ENCODE assay signal across 1 cellular context in the genomic region with DNA sequence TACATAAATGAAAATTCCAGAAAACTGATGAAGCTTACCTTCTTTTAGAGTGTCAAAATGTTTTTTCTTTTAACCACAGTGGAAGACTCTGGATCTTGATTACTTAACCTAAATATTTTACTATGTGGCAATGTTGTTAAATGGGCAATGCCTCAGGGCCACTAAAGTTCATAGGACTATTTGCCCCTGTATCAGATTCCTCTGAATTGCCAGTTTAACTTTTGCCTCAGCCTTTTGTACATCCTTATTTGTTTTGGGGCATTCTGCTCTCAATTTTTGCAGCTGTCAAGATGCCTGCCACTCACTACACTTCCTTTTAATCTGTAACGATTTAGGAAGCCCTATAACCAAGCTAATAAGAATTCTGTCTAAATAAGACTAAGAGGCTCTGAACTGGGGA.
TF ChIP-seq lines count a peak whose summit lies in the region.

No MANE protein-coding gene starts in this region.

TF ChIP-seq in HepG2, 621 proteins besides CTCF, POLR2A, EP300 and RAD21 (continued from another document and continues in another):
- 0 out of 2 replicates have a peak, but pooled peaks have one; percentile 23 for TF ChIP-seq ZNF644 (CRISPR knock-in tag; IDR thresholded peaks at IDR 0.05; ENCODE audit: low read depth)
- no peak for TF ChIP-seq SOX6 (IDR thresholded peaks at IDR 0.05)
- TF ChIP-seq SOX6 (CRISPR knock-in tag; IDR thresholded peaks at IDR 0.05): peak; percentile 75
- peak; percentile 98 for TF ChIP-seq RORA (CRISPR knock-in tag; IDR thresholded peaks at IDR 0.05)
- 0 out of 2 replicates have a peak, but pooled peaks have one; percentile 20 for TF ChIP-seq SOX13 (IDR thresholded peaks at IDR 0.05)
- TF ChIP-seq SOX13 (CRISPR knock-in tag; conservative IDR thresholded peaks at IDR 0.05 in 1 of 2, IDR thresholded peaks at IDR 0.05 in 1 of 2): peak in 1 of 2 experiments; percentile 69; a peak in 2 of 4 replicates
- TF ChIP-seq REST (IDR thresholded peaks at IDR 0.05; ENCODE audit: borderline replicate concordance in 1 of 2, low read depth in 1 of 2, low read length in 2 of 2): no peak
- TF ChIP-seq HIC2 (CRISPR knock-in tag; IDR thresholded peaks at IDR 0.05; ENCODE audit: low read depth): peak; percentile 49; the same call in 1 of the 2 replicates
- TF ChIP-seq SALL1 (CRISPR knock-in tag; IDR thresholded peaks at IDR 0.05): no peak
- TF ChIP-seq NR2F1 (CRISPR knock-in tag; IDR thresholded peaks at IDR 0.05): peak in 1 of 2 experiments; percentile 38; a peak in 1 of 4 replicates
- peak; percentile 40; the same call in 1 of the 2 replicates for TF ChIP-seq NR2F6 (IDR thresholded peaks at IDR 0.05)
- TF ChIP-seq NR2F6 (CRISPR knock-in tag; IDR thresholded peaks at IDR 0.05): 0 out of 2 replicates have a peak, but pooled peaks have one; percentile 22
- TF ChIP-seq, protein P1, sequence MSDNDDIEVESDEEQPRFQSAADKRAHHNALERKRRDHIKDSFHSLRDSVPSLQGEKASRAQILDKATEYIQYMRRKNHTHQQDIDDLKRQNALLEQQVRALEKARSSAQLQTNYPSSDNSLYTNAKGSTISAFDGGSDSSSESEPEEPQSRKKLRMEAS (IDR thresholded peaks at IDR 0.05): 0 out of 2 replicates have a peak, but pooled peaks have one; percentile 24
- TF ChIP-seq ZNF337 (CRISPR knock-in tag; IDR thresholded peaks at IDR 0.05; ENCODE audit: borderline replicate concordance, low read depth): 0 out of 2 replicates have a peak, but pooled peaks have one; percentile 52
- no peak for TF ChIP-seq ZBTB37 (CRISPR knock-in tag; IDR thresholded peaks at IDR 0.05)
- no peak for TF ChIP-seq ZBTB38 (CRISPR knock-in tag; IDR thresholded peaks at IDR 0.05)
- TF ChIP-seq, protein P2, sequence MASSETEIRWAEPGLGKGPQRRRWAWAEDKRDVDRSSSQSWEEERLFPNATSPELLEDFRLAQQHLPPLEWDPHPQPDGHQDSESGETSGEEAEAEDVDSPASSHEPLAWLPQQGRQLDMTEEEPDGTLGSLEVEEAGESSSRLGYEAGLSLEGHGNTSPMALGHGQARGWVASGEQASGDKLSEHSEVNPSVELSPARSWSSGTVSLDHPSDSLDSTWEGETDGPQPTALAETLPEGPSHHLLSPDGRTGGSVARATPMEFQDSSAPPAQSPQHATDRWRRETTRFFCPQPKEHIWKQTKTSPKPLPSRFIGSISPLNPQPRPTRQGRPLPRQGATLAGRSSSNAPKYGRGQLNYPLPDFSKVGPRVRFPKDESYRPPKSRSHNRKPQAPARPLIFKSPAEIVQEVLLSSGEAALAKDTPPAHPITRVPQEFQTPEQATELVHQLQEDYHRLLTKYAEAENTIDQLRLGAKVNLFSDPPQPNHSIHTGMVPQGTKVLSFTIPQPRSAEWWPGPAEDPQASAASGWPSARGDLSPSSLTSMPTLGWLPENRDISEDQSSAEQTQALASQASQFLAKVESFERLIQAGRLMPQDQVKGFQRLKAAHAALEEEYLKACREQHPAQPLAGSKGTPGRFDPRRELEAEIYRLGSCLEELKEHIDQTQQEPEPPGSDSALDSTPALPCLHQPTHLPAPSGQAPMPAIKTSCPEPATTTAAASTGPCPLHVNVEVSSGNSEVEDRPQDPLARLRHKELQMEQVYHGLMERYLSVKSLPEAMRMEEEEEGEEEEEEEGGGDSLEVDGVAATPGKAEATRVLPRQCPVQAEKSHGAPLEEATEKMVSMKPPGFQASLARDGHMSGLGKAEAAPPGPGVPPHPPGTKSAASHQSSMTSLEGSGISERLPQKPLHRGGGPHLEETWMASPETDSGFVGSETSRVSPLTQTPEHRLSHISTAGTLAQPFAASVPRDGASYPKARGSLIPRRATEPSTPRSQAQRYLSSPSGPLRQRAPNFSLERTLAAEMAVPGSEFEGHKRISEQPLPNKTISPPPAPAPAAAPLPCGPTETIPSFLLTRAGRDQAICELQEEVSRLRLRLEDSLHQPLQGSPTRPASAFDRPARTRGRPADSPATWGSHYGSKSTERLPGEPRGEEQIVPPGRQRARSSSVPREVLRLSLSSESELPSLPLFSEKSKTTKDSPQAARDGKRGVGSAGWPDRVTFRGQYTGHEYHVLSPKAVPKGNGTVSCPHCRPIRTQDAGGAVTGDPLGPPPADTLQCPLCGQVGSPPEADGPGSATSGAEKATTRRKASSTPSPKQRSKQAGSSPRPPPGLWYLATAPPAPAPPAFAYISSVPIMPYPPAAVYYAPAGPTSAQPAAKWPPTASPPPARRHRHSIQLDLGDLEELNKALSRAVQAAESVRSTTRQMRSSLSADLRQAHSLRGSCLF (CRISPR knock-in tag; IDR thresholded peaks at IDR 0.05; ENCODE audit: borderline replicate concordance): no peak
- no peak for TF ChIP-seq BRCA1 (CRISPR knock-in tag; IDR thresholded peaks at IDR 0.05)
- no peak for TF ChIP-seq IKZF4 (CRISPR knock-in tag; IDR thresholded peaks at IDR 0.05; ENCODE audit: borderline replicate concordance, low read depth, not compliant biosample characterization)
- peak; percentile 88; the same call in 1 of the 2 replicates for TF ChIP-seq ELF3 (CRISPR knock-in tag; IDR thresholded peaks at IDR 0.05)
- no peak for TF ChIP-seq POLR2AphosphoS5 (IDR thresholded peaks at IDR 0.05; ENCODE audit: low read depth, low read length)
- peak; percentile 71 for TF ChIP-seq SOX5 (CRISPR knock-in tag; IDR thresholded peaks at IDR 0.05; ENCODE audit: borderline replicate concordance)
- no peak for TF ChIP-seq MAFK (conservative IDR thresholded peaks at IDR 0.05 in 1 of 2, IDR thresholded peaks at IDR 0.05 in 1 of 2; ENCODE audit: low read length in 2 of 2)
- 0 out of 2 replicates have a peak, but pooled peaks have one; percentile 21 for TF ChIP-seq YEATS4 (CRISPR knock-in tag; IDR thresholded peaks at IDR 0.05; ENCODE audit: borderline replicate concordance)
- TF ChIP-seq TBX2 (CRISPR knock-in tag; IDR thresholded peaks at IDR 0.05; ENCODE audit: borderline replicate concordance): peak; percentile 46; the same call in 1 of the 2 replicates
- no peak for TF ChIP-seq ZNF274 (CRISPR knock-in tag; IDR thresholded peaks at IDR 0.05)
- peak; percentile 79 for TF ChIP-seq RARA (CRISPR knock-in tag; IDR thresholded peaks at IDR 0.05)
- TF ChIP-seq TFAP4 (IDR thresholded peaks at IDR 0.05; ENCODE audit: borderline replicate concordance, low read depth): peak; percentile 60; the same call in 1 of the 2 replicates
- peak; percentile 70 for TF ChIP-seq BCL6 (CRISPR knock-in tag; IDR thresholded peaks at IDR 0.05)
- TF ChIP-seq MED13 (CRISPR knock-in tag; IDR thresholded peaks at IDR 0.05): no peak
- TF ChIP-seq TFDP2 (CRISPR knock-in tag; IDR thresholded peaks at IDR 0.05): no peak
- peak; percentile 61 for TF ChIP-seq TBL1XR1 (IDR thresholded peaks at IDR 0.05; ENCODE audit: borderline replicate concordance, low read length, partially characterized antibody)
- TF ChIP-seq KDM4B (CRISPR knock-in tag; IDR thresholded peaks at IDR 0.05): no peak
- TF ChIP-seq PAX8 (CRISPR knock-in tag; IDR thresholded peaks at IDR 0.05; ENCODE audit: borderline replicate concordance): no peak
- TF ChIP-seq CHD4 (IDR thresholded peaks at IDR 0.05; ENCODE audit: borderline replicate concordance, low read length): peak; percentile 75; the same call in 1 of the 2 replicates
- peak; percentile 26; the same call in 1 of the 2 replicates for TF ChIP-seq ZNF331 (CRISPR knock-in tag; IDR thresholded peaks at IDR 0.05)
- no peak for TF ChIP-seq SAFB2 (CRISPR knock-in tag; IDR thresholded peaks at IDR 0.05; ENCODE audit: borderline replicate concordance, low read depth)
- TF ChIP-seq HDAC1 (CRISPR knock-in tag; IDR thresholded peaks at IDR 0.05): 0 out of 2 replicates have a peak, but pooled peaks have one; percentile 32
- peak; percentile 48; the same call in 1 of the 2 replicates for TF ChIP-seq NFIC (IDR thresholded peaks at IDR 0.05; ENCODE audit: low read length)
- TF ChIP-seq, protein P3, sequence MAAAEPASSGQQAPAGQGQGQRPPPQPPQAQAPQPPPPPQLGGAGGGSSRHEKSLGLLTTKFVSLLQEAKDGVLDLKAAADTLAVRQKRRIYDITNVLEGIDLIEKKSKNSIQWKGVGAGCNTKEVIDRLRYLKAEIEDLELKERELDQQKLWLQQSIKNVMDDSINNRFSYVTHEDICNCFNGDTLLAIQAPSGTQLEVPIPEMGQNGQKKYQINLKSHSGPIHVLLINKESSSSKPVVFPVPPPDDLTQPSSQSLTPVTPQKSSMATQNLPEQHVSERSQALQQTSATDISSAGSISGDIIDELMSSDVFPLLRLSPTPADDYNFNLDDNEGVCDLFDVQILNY (CRISPR knock-in tag; conservative IDR thresholded peaks at IDR 0.05): no peak
- TF ChIP-seq ZNF549 (CRISPR knock-in tag; IDR thresholded peaks at IDR 0.05): no peak
- peak; percentile 88 for TF ChIP-seq GATAD2A (CRISPR knock-in tag; IDR thresholded peaks at IDR 0.05)
- no peak for TF ChIP-seq TAF15 (IDR thresholded peaks at IDR 0.05; ENCODE audit: low read depth, low read length, poor library complexity, severe bottlenecking)
- no peak for TF ChIP-seq TBP (CRISPR knock-in tag; IDR thresholded peaks at IDR 0.05)
- TF ChIP-seq HMG20A (CRISPR knock-in tag; IDR thresholded peaks at IDR 0.05; ENCODE audit: borderline replicate concordance): peak; percentile 50; the same call in 1 of the 2 replicates
- TF ChIP-seq NFKB2 (CRISPR knock-in tag; IDR thresholded peaks at IDR 0.05; ENCODE audit: borderline replicate concordance): no peak
- TF ChIP-seq DPF2 (CRISPR knock-in tag; IDR thresholded peaks at IDR 0.05; ENCODE audit: borderline replicate concordance, low read depth): 0 out of 2 replicates have a peak, but pooled peaks have one; percentile 36
